ENCODE assay signal across 13 cellular contexts in the genomic region with DNA sequence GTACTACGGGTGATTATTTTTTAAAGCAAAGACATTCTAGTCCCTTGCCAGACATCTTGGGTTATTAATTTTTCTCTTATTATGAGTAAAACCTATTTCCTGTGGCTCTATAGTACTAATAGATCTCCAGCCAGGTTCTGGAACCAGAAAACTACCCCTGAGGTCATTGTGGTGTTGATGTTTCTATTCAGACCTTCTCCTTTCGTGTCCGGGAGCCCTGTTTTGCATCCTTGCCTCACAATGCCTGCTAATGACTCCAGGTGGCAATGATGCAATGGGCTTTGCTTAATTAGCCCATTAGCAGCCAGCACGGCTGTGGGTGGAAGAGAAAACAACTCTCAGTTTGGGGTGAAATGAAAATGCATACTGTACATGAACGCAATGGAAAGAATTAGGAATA.
DNase-seq lines count a peak whose midpoint lies in the region; ATAC-seq and TF ChIP-seq lines count a peak whose summit lies in the region.
"Had no signal": no experiment of that assay in that cellular context is flagged by ENCODE, and none has a peak within 500 bp of the region (broad histone marks: within the 10 kb centered on the region; RNA-seq: fewer than 3 reads in every experiment).

No MANE protein-coding gene starts in this region.

- no peak overlapping the region for H3K9ac ChIP-seq in smooth muscle cell (ENCODE audit: low read depth)

- TF ChIP-seq CTCF in GM12865 (IDR thresholded peaks at IDR 0.05; ENCODE audit: insufficient read depth, low read depth, low read length, missing control alignments) (no peak), OCI-LY7 (conservative IDR thresholded peaks at IDR 0.05; ENCODE audit: low read length) (no peak), coronary artery (IDR thresholded peaks at IDR 0.05) (no peak), RWPE1 (conservative IDR thresholded peaks at IDR 0.05; ENCODE audit: low read depth) (no peak), smooth muscle cell (IDR thresholded peaks at IDR 0.05; ENCODE audit: borderline replicate concordance, insufficient read depth, poor library complexity, severe bottlenecking) (no peak), suprapubic skin (IDR thresholded peaks at IDR 0.05) (no peak)

- DNase-seq in GM12865 (ENCODE audit: low read depth) (peak; percentile 62), OCI-LY7 (ENCODE audit: low spot score) (peak; percentile 47), coronary artery (ENCODE audit: low spot score) (no peak), RWPE1 (ENCODE audit: low spot score) (no peak), smooth muscle cell (lab: John Stamatoyannopoulos, UW; ENCODE audit: unreplicated experiment) (no peak), suprapubic skin (ENCODE audit: low spot score in 2 of 2) (no peak)
- DNase-seq: activated CD4-positive, alpha-beta T cell treated with anti-CD3 and anti-CD28 coated beads, Interleukin-2, amount 10 ng/mL, durations not matched to agents 7 days and 5 days; activated naive CD4-positive, alpha-beta T cell treated with anti-CD3 and anti-CD28 coated beads, Interleukin-2, amount 10 ng/mL, durations not matched to agents 7 days and 5 days; Kasumi-1; right lobe of liver; testis had no signal

- intact Hi-C loops in OCI-LY7 (cut with micrococcal nuclease; ENCODE audit: unreplicated experiment), result no loop called here

- H3K4me3 ChIP-seq in GM12865 (ENCODE audit: low read depth, low read length) (no peak overlapping the region), OCI-LY7 (ENCODE audit: low read depth, low read length, poor library complexity, severe bottlenecking) (no peak overlapping the region), coronary artery (no peak overlapping the region), smooth muscle cell (no peak overlapping the region), suprapubic skin (no peak overlapping the region)
- H3K4me3 ChIP-seq: right lobe of liver, testis had no signal

- peaks cover 3% of the 10 kb centered on the region; the same call in 1 of the 2 replicates for H3K9me3 ChIP-seq in OCI-LY7 (ENCODE audit: low read length)
- H3K9me3 ChIP-seq in smooth muscle cell (replicated peaks; ENCODE audit: low read depth), result no peaks in the 10 kb centered on the region
- no peaks in the 10 kb centered on the region for H3K9me3 ChIP-seq in suprapubic skin
- H3K9me3 ChIP-seq: right lobe of liver, testis had no signal

- POLR2A ChIA-PET in OCI-LY7 (lab: Charles Lee) (interaction anchor here (1.6 kb wide), 1 partner anchor 16 kb away, joined by 3 read pairs; no protein-coding TSS in a partner anchor), RWPE1 (lab: Yijun Ruan, JAX; ENCODE audit: low non-redundant PET) (no interaction called here)

- H4K20me1 ChIP-seq in OCI-LY7 (ENCODE audit: insufficient read depth, low read length) (no peaks in the 10 kb centered on the region), smooth muscle cell (ENCODE audit: low read depth) (no peaks in the 10 kb centered on the region)

- CTCF ChIA-PET in OCI-LY7 (lab: Charles Lee; ENCODE audit: unreplicated experiment), result no interaction called here
- CTCF ChIA-PET in RWPE1 (lab: Yijun Ruan, JAX), result no interaction called here

- ATAC-seq in GM21515 (IDR thresholded peaks at IDR 0.05; ENCODE audit: unreplicated experiment), result peak; percentile 95
- peak; percentile 96 for ATAC-seq in HG03439 (IDR thresholded peaks at IDR 0.05; ENCODE audit: unreplicated experiment)
- ATAC-seq: right lobe of liver had no signal

- 70% methylated on average over 5 of the region's 5 CpGs for WGBS in smooth muscle cell (ENCODE audit: low lambda C conversion rate)
- WGBS in suprapubic skin, result 68% methylated on average over 5 of the region's 5 CpGs

- BruUV-seq in OCI-LY7 (replicated peaks; lab: Mats Ljungman, UMichigan), result no TSS peak

- no peak for TF ChIP-seq POLR2A in suprapubic skin (IDR thresholded peaks at IDR 0.05)

- H3K27me3 ChIP-seq in smooth muscle cell (ENCODE audit: low read depth) (no peaks in the 10 kb centered on the region), suprapubic skin (no peaks in the 10 kb centered on the region)
- H3K27me3 ChIP-seq: right lobe of liver, testis had no signal

- peak overlapping the region; percentile 61 for H2AFZ ChIP-seq in OCI-LY7 (ENCODE audit: low read length)
- no peak overlapping the region for H2AFZ ChIP-seq in smooth muscle cell (ENCODE audit: low read depth)

- H3K79me2 ChIP-seq in OCI-LY7 (ENCODE audit: insufficient read depth, low read depth, low read length), result no peaks in the 10 kb centered on the region
- no peaks in the 10 kb centered on the region for H3K79me2 ChIP-seq in smooth muscle cell (ENCODE audit: low read depth)

- H3K4me2 ChIP-seq in OCI-LY7 (ENCODE audit: low read length) (no peak overlapping the region), smooth muscle cell (no peak overlapping the region)

- H3K4me1 ChIP-seq in OCI-LY7 (ENCODE audit: insufficient read depth, low read length, poor library complexity, severe bottlenecking) (peaks cover 6% of the 10 kb centered on the region), smooth muscle cell (ENCODE audit: low read depth) (no peaks in the 10 kb centered on the region), suprapubic skin (no peaks in the 10 kb centered on the region)
- H3K4me1 ChIP-seq: right lobe of liver, testis had no signal

- no peak for TF ChIP-seq EP300 in suprapubic skin (IDR thresholded peaks at IDR 0.05)

- no peaks in the 10 kb centered on the region for H3F3A ChIP-seq in smooth muscle cell (ENCODE audit: low read depth)

- H3K9me2 ChIP-seq in OCI-LY7 (ENCODE audit: insufficient read depth, low read length), result no peaks in the 10 kb centered on the region

- H3K36me3 ChIP-seq in OCI-LY7 (ENCODE audit: insufficient read depth, low read length), result no peaks in the 10 kb centered on the region
- no peaks in the 10 kb centered on the region for H3K36me3 ChIP-seq in smooth muscle cell (ENCODE audit: low read depth)
- H3K36me3 ChIP-seq in suprapubic skin, result no peaks in the 10 kb centered on the region
- H3K36me3 ChIP-seq: right lobe of liver had no signal

- H3K27ac ChIP-seq in OCI-LY7 (ENCODE audit: low read depth, low read length, poor library complexity, severe bottlenecking) (no peak overlapping the region), coronary artery (no peak overlapping the region), RWPE1 (no peak overlapping the region), smooth muscle cell (ENCODE audit: low read depth) (no peak overlapping the region), suprapubic skin (no peak overlapping the region)
- H3K27ac ChIP-seq: right lobe of liver, testis had no signal

Comparison
In these comparisons a context has a peak if more than half of its experiments do, and no peak if none do; other contexts are left out.
1. DNase-seq: peak in GM12865 (single experiment) and OCI-LY7 (single experiment); none in coronary artery (single experiment), RWPE1 (single experiment), smooth muscle cell (single experiment) and suprapubic skin (0 of 2).